ENCODE assay signal across 25 cellular contexts in the genomic region with DNA sequence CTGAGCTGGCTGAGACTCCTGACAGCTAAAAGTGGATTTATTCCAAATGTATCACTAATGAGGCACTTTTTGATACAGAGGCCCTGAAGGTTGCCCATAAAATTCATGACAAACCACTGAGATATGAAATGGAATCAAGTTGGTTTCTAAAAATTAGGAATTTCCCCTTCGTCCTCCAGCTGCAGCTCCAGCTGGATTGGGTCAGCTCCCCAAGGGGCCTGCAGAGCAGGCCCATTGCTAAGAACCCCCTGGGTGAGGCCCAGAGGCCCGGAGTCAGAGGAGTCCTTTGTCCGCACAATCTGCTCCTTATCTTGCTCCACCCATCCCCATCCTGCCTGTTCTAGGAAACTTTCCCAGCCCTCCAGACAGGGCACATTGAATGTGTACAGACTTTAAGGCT.
"Had no signal": no experiment of that assay in that cellular context is flagged by ENCODE, and none has a peak within 500 bp of the region (broad histone marks: within the 10 kb centered on the region; RNA-seq: fewer than 3 reads in every experiment).

No MANE protein-coding gene starts in this region.

- H3K9me3 ChIP-seq: adrenal gland, ascending aorta, gastrocnemius medialis, psoas muscle, right lobe of liver, testis, uterus had no signal

- H3K27ac ChIP-seq: adrenal gland, ascending aorta, brain microvascular endothelial cell, gastrocnemius medialis, psoas muscle, right lobe of liver, testis, uterus had no signal

- H3K4me1 ChIP-seq: right lobe of liver, testis had no signal

- ATAC-seq: esophagus mucosa; gastrocnemius medialis; left lobe of liver; naive thymus-derived CD4-positive, alpha-beta T cell; psoas muscle; right lobe of liver; T-helper 17 cell had no signal

- H3K4me1 Mint-ChIP-seq: T-helper 17 cell had no signal

- H3K27ac Mint-ChIP-seq: activated naive CD8-positive, alpha-beta T cell; naive thymus-derived CD4-positive, alpha-beta T cell; T-helper 17 cell had no signal

- H3K36me3 Mint-ChIP-seq: activated naive CD8-positive, alpha-beta T cell; naive thymus-derived CD4-positive, alpha-beta T cell had no signal

- H3K27me3 ChIP-seq: adrenal gland, ascending aorta, brain microvascular endothelial cell, gastrocnemius medialis, right lobe of liver, testis, uterus had no signal

- H3K36me3 ChIP-seq: adrenal gland, ascending aorta, brain microvascular endothelial cell, gastrocnemius medialis, right lobe of liver, uterus had no signal

- H3K27me3 Mint-ChIP-seq: activated naive CD8-positive, alpha-beta T cell had no signal

- H3K4me3 Mint-ChIP-seq: activated naive CD8-positive, alpha-beta T cell; naive thymus-derived CD4-positive, alpha-beta T cell; T-helper 17 cell had no signal

- DNase-seq: activated CD4-positive, CD25-positive, alpha-beta regulatory T cell treated with anti-CD3 and anti-CD28 coated beads, Interleukin-2, amount 50 U/mL, for 72 hours; activated gamma-delta T cell treated with Interleukin-2 at 50 U/mL for 16 hours; activated T-cell treated with anti-CD3 and anti-CD28 coated beads, Interleukin-2, amount 50 U/mL, for 1 hour; adrenal gland; brain microvascular endothelial cell; central memory CD4-positive, alpha-beta T cell; effector memory CD4-positive, alpha-beta T cell; gastrocnemius medialis; head of caudate nucleus; naive thymus-derived CD4-positive, alpha-beta T cell; psoas muscle; right lobe of liver; small intestine; stimulated activated CD4-positive, alpha-beta T cell treated with anti-CD3 and anti-CD28 coated beads, Interleukin-15, amount 100 ng/mL, for 24 hours; stimulated activated CD8-positive, alpha-beta memory T cell treated with anti-CD3 and anti-CD28 coated beads, Interleukin-4, amount 100 ng/mL, for 48 hours; stimulated activated naive CD4-positive, alpha-beta T cell; SW 1271; T-helper 17 cell; testis; trophoblast cell; uterus had no signal

- H3K9me3 Mint-ChIP-seq: naive thymus-derived CD4-positive, alpha-beta T cell had no signal

- H3K4me3 ChIP-seq: adrenal gland, ascending aorta, gastrocnemius medialis, psoas muscle, right lobe of liver, testis, uterus had no signal
